Comparison of ENCODE assay signal across 23 cellular contexts in genomic region chrX:10414106-10414824, GRCh38.
DNase-seq lines count a peak whose midpoint lies in the region; ATAC-seq, FAIRE-seq and TF ChIP-seq lines count a peak whose summit lies in the region.
"Had no signal": no experiment of that assay in that cellular context is flagged by ENCODE, and none has a peak within 500 bp of the region (broad histone marks: within the 10 kb centered on the region; RNA-seq: fewer than 3 reads in every experiment).

No MANE protein-coding gene starts in this region.

- no peaks in the 10 kb centered on the region for H4K20me1 ChIP-seq in SK-N-SH (ENCODE audit: insufficient read depth)
- no peaks in the 10 kb centered on the region for H4K20me1 ChIP-seq in astrocyte (ENCODE audit: insufficient read depth, low read length)
- H4K20me1 ChIP-seq in osteoblast (ENCODE audit: insufficient read depth, low read length): no peaks in the 10 kb centered on the region

- no peaks in the 10 kb centered on the region for H3F3A ChIP-seq in SK-N-SH (replicated peaks; ENCODE audit: insufficient read depth)

- TF ChIP-seq RAD21 in SK-N-SH (IDR thresholded peaks at IDR 0.05; ENCODE audit: low read length): no peak

- H3K4me3 Mint-ChIP-seq in astrocyte (ENCODE audit: unreplicated experiment): no peak overlapping the region
- H3K4me3 Mint-ChIP-seq in activated CD4-positive, alpha-beta memory T cell treated with anti-CD3 and anti-CD28 coated beads, Interleukin-2, amount 10 ng/mL, durations not matched to agents 7 days and 5 days: no peak overlapping the region
- H3K4me3 Mint-ChIP-seq in activated CD4-positive, alpha-beta memory T cell treated with anti-CD3 and anti-CD28 coated beads for 36 hours: no peak overlapping the region
- H3K4me3 Mint-ChIP-seq: GM23338 had no signal

- H3K27ac ChIP-seq in SK-N-SH (ENCODE audit: low read depth in 2 of 2, low read length in 1 of 2) (peak overlapping the region; percentile 23 to 51; a peak in 2 of 4 replicates), astrocyte (ENCODE audit: low read depth, low read length) (no peak overlapping the region), osteoblast (ENCODE audit: low read depth, low read length) (peak overlapping the region; percentile 82)
- H3K27ac ChIP-seq: SJSA1 had no signal

- H3K4me1 ChIP-seq in SK-N-SH (ENCODE audit: control insufficient read depth in 1 of 2, insufficient read depth in 2 of 2, low read depth in 1 of 2, low read length in 1 of 2): peaks cover 2 to 8% of the 10 kb centered on the region in 2 experiments; a peak in 3 of 4 replicates
- peaks cover 16% of the 10 kb centered on the region for H3K4me1 ChIP-seq in astrocyte (ENCODE audit: insufficient read depth, low read length)
- peaks cover 18% of the 10 kb centered on the region for H3K4me1 ChIP-seq in osteoblast (ENCODE audit: insufficient read depth, low read length)

- peak; percentile 83 for FAIRE-seq in astrocyte (lab: Jason Lieb, UNC)
- FAIRE-seq: D721Med, GM12891 had no signal

- H3K4me2 ChIP-seq in SK-N-SH (0 out of 2 replicates have a peak overlapping the region, but pooled peaks have one; percentile 27), astrocyte (ENCODE audit: low read length) (no peak overlapping the region), osteoblast (ENCODE audit: insufficient read depth, low read length) (peak overlapping the region; percentile 71)
- H3K4me2 ChIP-seq: GM23338 had no signal

- no peaks in the 10 kb centered on the region; the same call in 1 of the 2 replicates for H3K27me3 ChIP-seq in SK-N-SH (ENCODE audit: insufficient read depth)
- H3K27me3 ChIP-seq in astrocyte (ENCODE audit: insufficient read depth, low read length): no peaks in the 10 kb centered on the region
- no peaks in the 10 kb centered on the region for H3K27me3 ChIP-seq in osteoblast (ENCODE audit: insufficient read depth, low read length)
- H3K27me3 ChIP-seq: SJSA1 had no signal

- CTCF ChIA-PET in SK-N-SH (lab: Yijun Ruan, JAX): interaction anchor here (1.6 kb wide), 1 partner anchor 201 kb away, joined by 4 read pairs; no protein-coding TSS in a partner anchor
- CTCF ChIA-PET in activated CD4-positive, alpha-beta memory T cell treated with anti-CD3 and anti-CD28 coated beads, Interleukin-2, amount 10 ng/mL, durations not matched to agents 7 days and 5 days (lab: Charles Lee): no interaction called here
- CTCF ChIA-PET in activated CD4-positive, alpha-beta memory T cell treated with anti-CD3 and anti-CD28 coated beads for 36 hours (lab: Charles Lee): no interaction called here

- H3K36me3 Mint-ChIP-seq in astrocyte (ENCODE audit: low read depth, unreplicated experiment): no peaks in the 10 kb centered on the region
- H3K36me3 Mint-ChIP-seq in activated CD4-positive, alpha-beta memory T cell treated with anti-CD3 and anti-CD28 coated beads, Interleukin-2, amount 10 ng/mL, durations not matched to agents 7 days and 5 days (ENCODE audit: low read depth): no peaks in the 10 kb centered on the region
- H3K36me3 Mint-ChIP-seq in activated CD4-positive, alpha-beta memory T cell treated with anti-CD3 and anti-CD28 coated beads for 36 hours: no peaks in the 10 kb centered on the region

- intact Hi-C loops in activated CD4-positive, alpha-beta memory T cell treated with anti-CD3 and anti-CD28 coated beads for 36 hours (cut with micrococcal nuclease): no loop called here

- H3K4me3 ChIP-seq in SK-N-SH (ENCODE audit: low read depth in 2 of 2, low read length in 1 of 2) (no peak overlapping the region), astrocyte (ENCODE audit: insufficient read depth, low read depth, low read length) (no peak overlapping the region), osteoblast (ENCODE audit: insufficient read depth, low read length) (no peak overlapping the region)
- H3K4me3 ChIP-seq: GM23338, SJSA1 had no signal

- no peaks in the 10 kb centered on the region for H3K27me3 Mint-ChIP-seq in astrocyte (ENCODE audit: low read depth, unreplicated experiment)
- H3K27me3 Mint-ChIP-seq in activated CD4-positive, alpha-beta memory T cell treated with anti-CD3 and anti-CD28 coated beads, Interleukin-2, amount 10 ng/mL, durations not matched to agents 7 days and 5 days: no peaks in the 10 kb centered on the region
- H3K27me3 Mint-ChIP-seq in activated CD4-positive, alpha-beta memory T cell treated with anti-CD3 and anti-CD28 coated beads for 36 hours: no peaks in the 10 kb centered on the region

- TF ChIP-seq CTCF in SK-N-SH (IDR thresholded peaks at IDR 0.05) (no peak), astrocyte (IDR thresholded peaks at IDR 0.05; ENCODE audit: insufficient read depth, low read depth, low read length) (no peak), osteoblast (IDR thresholded peaks at IDR 0.05; ENCODE audit: extremely low read depth, low read depth, low read length) (no peak)

- 43% methylated on average over 11 of the region's 11 CpGs for WGBS in SK-N-SH (ENCODE audit: low lambda C conversion rate)

- POLR2A ChIA-PET in SK-N-SH (lab: Yijun Ruan, JAX): no interaction called here
- POLR2A ChIA-PET in activated CD4-positive, alpha-beta memory T cell treated with anti-CD3 and anti-CD28 coated beads, Interleukin-2, amount 10 ng/mL, durations not matched to agents 7 days and 5 days (lab: Charles Lee): no interaction called here
- POLR2A ChIA-PET in activated CD4-positive, alpha-beta memory T cell treated with anti-CD3 and anti-CD28 coated beads for 36 hours (lab: Charles Lee): no interaction called here

- no peaks in the 10 kb centered on the region for H3K79me2 ChIP-seq in SK-N-SH (ENCODE audit: insufficient read depth)
- no peaks in the 10 kb centered on the region for H3K79me2 ChIP-seq in astrocyte (ENCODE audit: insufficient read depth, low read length)
- no peaks in the 10 kb centered on the region for H3K79me2 ChIP-seq in osteoblast (ENCODE audit: insufficient read depth, low read length)

- H3K9me3 ChIP-seq in SK-N-SH: no peaks in the 10 kb centered on the region
- H3K9me3 ChIP-seq in astrocyte (ENCODE audit: insufficient read depth, low read depth, low read length): no peaks in the 10 kb centered on the region
- no peaks in the 10 kb centered on the region for H3K9me3 ChIP-seq in osteoblast (ENCODE audit: low read depth, low read length)
- H3K9me3 ChIP-seq: SJSA1 had no signal

- no peak for TF ChIP-seq EP300 in SK-N-SH (IDR thresholded peaks at IDR 0.05; ENCODE audit: borderline replicate concordance in 1 of 2, low read depth in 1 of 2, low read length in 1 of 2)

- H3K9ac ChIP-seq in SK-N-SH (no peak overlapping the region), astrocyte (ENCODE audit: low read length) (no peak overlapping the region)

- DNase-seq in SK-N-SH (no peak), NCI-H2107 (lab: John Stamatoyannopoulos, UW) (peak; percentile 49), astrocyte (ENCODE audit: low read depth) (no peak), osteoblast (ENCODE audit: insufficient read length, low spot score, missing footprints) (no peak)
- DNase-seq in activated CD4-positive, alpha-beta memory T cell treated with anti-CD3 and anti-CD28 coated beads, Interleukin-2, amount 10 ng/mL, durations not matched to agents 7 days and 5 days: no peak
- no peak for DNase-seq in activated CD4-positive, alpha-beta memory T cell treated with anti-CD3 and anti-CD28 coated beads for 36 hours
- DNase-seq: 8988T, DMS79 treated with DMSO at 0.1 percent for 48 hours, Karpas-422, NCI-H187, NCI-H2171 treated with DMSO at 0.1 percent for 48 hours, NCI-H446 treated with DMSO at 0.1 percent for 48 hours, NCI-H526 treated with DMSO at 0.1 percent for 48 hours, OCI-M1, SW 1271 had no signal

- no peaks in the 10 kb centered on the region for H3K36me3 ChIP-seq in SK-N-SH (replicated peaks in 1 of 2; ENCODE audit: control insufficient read depth in 1 of 2, insufficient read depth in 2 of 2, low read length in 1 of 2)
- no peaks in the 10 kb centered on the region for H3K36me3 ChIP-seq in astrocyte (ENCODE audit: insufficient read depth, low read length)
- H3K36me3 ChIP-seq in osteoblast (ENCODE audit: insufficient read depth, low read length): no peaks in the 10 kb centered on the region
- H3K36me3 ChIP-seq: SJSA1 had no signal

- H3K4me1 Mint-ChIP-seq in astrocyte (ENCODE audit: low read depth, unreplicated experiment): peaks cover 6% of the 10 kb centered on the region
- no peaks in the 10 kb centered on the region for H3K4me1 Mint-ChIP-seq in activated CD4-positive, alpha-beta memory T cell treated with anti-CD3 and anti-CD28 coated beads, Interleukin-2, amount 10 ng/mL, durations not matched to agents 7 days and 5 days
- H3K4me1 Mint-ChIP-seq in activated CD4-positive, alpha-beta memory T cell treated with anti-CD3 and anti-CD28 coated beads for 36 hours (ENCODE audit: low read depth): no peaks in the 10 kb centered on the region
- H3K4me1 Mint-ChIP-seq: GM23338 had no signal

- no peaks in the 10 kb centered on the region for H3K9me3 Mint-ChIP-seq in astrocyte (ENCODE audit: unreplicated experiment)
- no peaks in the 10 kb centered on the region for H3K9me3 Mint-ChIP-seq in activated CD4-positive, alpha-beta memory T cell treated with anti-CD3 and anti-CD28 coated beads, Interleukin-2, amount 10 ng/mL, durations not matched to agents 7 days and 5 days
- no peaks in the 10 kb centered on the region for H3K9me3 Mint-ChIP-seq in activated CD4-positive, alpha-beta memory T cell treated with anti-CD3 and anti-CD28 coated beads for 36 hours
- H3K9me3 Mint-ChIP-seq: GM23338 had no signal

- H3K9me2 ChIP-seq in SK-N-SH: no peaks in the 10 kb centered on the region

- peak overlapping the region; percentile 47; the same call in 1 of the 2 replicates for H2AFZ ChIP-seq in SK-N-SH (ENCODE audit: low read depth)
- H2AFZ ChIP-seq in astrocyte (ENCODE audit: low read depth, low read length): no peak overlapping the region
- no peak overlapping the region for H2AFZ ChIP-seq in osteoblast (ENCODE audit: low read length)
- H2AFZ ChIP-seq: GM23338 had no signal

- H3K27ac Mint-ChIP-seq in astrocyte (ENCODE audit: unreplicated experiment): no peak overlapping the region
- H3K27ac Mint-ChIP-seq in activated CD4-positive, alpha-beta memory T cell treated with anti-CD3 and anti-CD28 coated beads, Interleukin-2, amount 10 ng/mL, durations not matched to agents 7 days and 5 days: no peak overlapping the region
- no peak overlapping the region for H3K27ac Mint-ChIP-seq in activated CD4-positive, alpha-beta memory T cell treated with anti-CD3 and anti-CD28 coated beads for 36 hours
- H3K27ac Mint-ChIP-seq: GM23338 had no signal

- ATAC-seq in SK-N-SH treated with all-trans-retinoic acid at 6 μM for 48 hours (no peak), GM18868 (IDR thresholded peaks at IDR 0.05; ENCODE audit: unreplicated experiment) (no peak)
- ATAC-seq: GM23338, HCT116, Right ventricle myocardium inferior had no signal

TF ChIP-seq in SK-N-SH, 30 proteins besides CTCF, POLR2A, EP300 and RAD21:
- TF ChIP-seq TCF12 (IDR thresholded peaks at IDR 0.05) (0 out of 2 replicates have a peak, but pooled peaks have one; percentile 2), GABPA (IDR thresholded peaks at IDR 0.05; ENCODE audit: low read depth) (no peak), NRF1 (IDR thresholded peaks at IDR 0.05; ENCODE audit: low read depth, low read length) (no peak)

TF ChIP-seq in SK-N-SH treated with all-trans-retinoic acid at 6 μM for 48 hours, 23 proteins besides CTCF, POLR2A, EP300 and RAD21 (continues in another document):
- TF ChIP-seq ZNF8 (CRISPR knock-in tag; IDR thresholded peaks at IDR 0.05): no peak
